9 cellular contexts compared by ENCODE assay signal in the genomic region with DNA sequence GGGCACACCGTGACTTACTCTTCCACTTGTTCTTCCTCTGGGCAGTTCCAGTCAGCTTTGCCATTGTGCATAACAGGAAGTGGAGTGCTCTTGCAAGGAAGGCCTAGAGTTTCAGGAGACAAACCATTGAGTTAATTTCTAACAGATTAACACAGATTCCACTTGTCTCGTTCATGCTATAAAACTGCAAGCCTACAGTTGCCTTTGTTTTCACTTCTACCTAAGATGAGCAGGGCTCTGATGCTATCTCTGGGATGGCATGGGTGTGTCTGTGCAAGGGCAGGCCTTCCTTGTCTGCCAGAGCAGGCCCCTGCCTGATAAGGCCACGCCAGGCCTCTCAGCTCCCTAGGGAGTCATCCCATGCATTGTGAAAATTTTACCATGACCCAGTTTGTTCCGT.
DNase-seq lines count a peak whose midpoint lies in the region; ATAC-seq, FAIRE-seq and TF ChIP-seq lines count a peak whose summit lies in the region.
"Had no signal": no experiment of that assay in that cellular context is flagged by ENCODE, and none has a peak within 500 bp of the region (broad histone marks: within the 10 kb centered on the region; RNA-seq: fewer than 3 reads in every experiment).

No MANE protein-coding gene starts in this region.

- no peak overlapping the region for H3K4me3 Mint-ChIP-seq in astrocyte (ENCODE audit: unreplicated experiment)
- no peak overlapping the region for H3K4me3 Mint-ChIP-seq in CD4-positive, alpha-beta memory T cell

- H2AFZ ChIP-seq in astrocyte (ENCODE audit: low read depth, low read length): no peak overlapping the region

- H3K4me1 ChIP-seq in astrocyte (ENCODE audit: insufficient read depth, low read length): peaks cover 27% of the 10 kb centered on the region
- H3K4me1 ChIP-seq in CD4-positive, alpha-beta memory T cell (ENCODE audit: insufficient read depth, low read length): no peaks in the 10 kb centered on the region
- H3K4me1 ChIP-seq: ascending aorta had no signal

- no peaks in the 10 kb centered on the region for H3K9me3 Mint-ChIP-seq in astrocyte (ENCODE audit: unreplicated experiment)
- H3K9me3 Mint-ChIP-seq in CD4-positive, alpha-beta memory T cell: no peaks in the 10 kb centered on the region

- peak; percentile 83 for FAIRE-seq in astrocyte (lab: Jason Lieb, UNC)

- peak overlapping the region; percentile 66 for H3K4me2 ChIP-seq in astrocyte (ENCODE audit: low read length)

- no peaks in the 10 kb centered on the region for H3K27me3 Mint-ChIP-seq in astrocyte (ENCODE audit: low read depth, unreplicated experiment)
- peaks cover 0 to 2% of the 10 kb centered on the region in 2 donors for H3K27me3 Mint-ChIP-seq in CD4-positive, alpha-beta memory T cell

- DNase-seq in astrocyte (ENCODE audit: low read depth) (no peak), renal cortical epithelial cell (ENCODE audit: low read depth) (peak; percentile 97), GM10248 (ENCODE audit: extremely low spot score) (no peak)
- DNase-seq in CD4-positive, alpha-beta memory T cell: no peak
- DNase-seq: KBM-7 had no signal

- ATAC-seq in GM19324 (IDR thresholded peaks at IDR 0.05; ENCODE audit: low FRiP score, unreplicated experiment) (peak; percentile 70), HG03342 (IDR thresholded peaks at IDR 0.05; ENCODE audit: unreplicated experiment) (peak; percentile 68), GM18868 (IDR thresholded peaks at IDR 0.05; ENCODE audit: unreplicated experiment) (no peak)

- H3K79me2 ChIP-seq in astrocyte (ENCODE audit: insufficient read depth, low read length): no peaks in the 10 kb centered on the region

- no peak overlapping the region for H3K4me3 ChIP-seq in astrocyte (ENCODE audit: insufficient read depth, low read depth, low read length)
- no peak overlapping the region for H3K4me3 ChIP-seq in CD4-positive, alpha-beta memory T cell (ENCODE audit: low read length in 2 of 2)
- H3K4me3 ChIP-seq: ascending aorta had no signal

- intact Hi-C loops in CD4-positive, alpha-beta memory T cell (cut with micrococcal nuclease): no loop called here

- H3K36me3 ChIP-seq in astrocyte (ENCODE audit: insufficient read depth, low read length): no peaks in the 10 kb centered on the region
- no peaks in the 10 kb centered on the region for H3K36me3 ChIP-seq in CD4-positive, alpha-beta memory T cell (ENCODE audit: insufficient read depth, low read length)
- H3K36me3 ChIP-seq: ascending aorta had no signal

- H3K9me3 ChIP-seq in astrocyte (ENCODE audit: insufficient read depth, low read depth, low read length): no peaks in the 10 kb centered on the region
- no peaks in the 10 kb centered on the region for H3K9me3 ChIP-seq in CD4-positive, alpha-beta memory T cell (ENCODE audit: control insufficient read depth in 1 of 2, low read length in 2 of 2)
- H3K9me3 ChIP-seq: ascending aorta had no signal

- H3K27ac Mint-ChIP-seq in astrocyte (ENCODE audit: unreplicated experiment): peak overlapping the region; percentile 100
- H3K27ac Mint-ChIP-seq in CD4-positive, alpha-beta memory T cell: no peak overlapping the region

- no peaks in the 10 kb centered on the region for H3K27me3 ChIP-seq in astrocyte (ENCODE audit: insufficient read depth, low read length)
- H3K27me3 ChIP-seq in CD4-positive, alpha-beta memory T cell (ENCODE audit: insufficient read depth, low read length): no peaks in the 10 kb centered on the region
- H3K27me3 ChIP-seq: ascending aorta had no signal

- peaks cover 5% of the 10 kb centered on the region for H3K36me3 Mint-ChIP-seq in astrocyte (ENCODE audit: low read depth, unreplicated experiment)
- H3K36me3 Mint-ChIP-seq in CD4-positive, alpha-beta memory T cell: peaks cover 0 to 4% of the 10 kb centered on the region in 2 donors

- H3K27ac ChIP-seq in astrocyte (ENCODE audit: low read depth, low read length): peak overlapping the region; percentile 41
- H3K27ac ChIP-seq in CD4-positive, alpha-beta memory T cell (ENCODE audit: low read depth, low read length): no peak overlapping the region
- H3K27ac ChIP-seq: ascending aorta had no signal

- POLR2A ChIA-PET in GM10248 (lab: Yijun Ruan, JAX): no interaction called here
- POLR2A ChIA-PET in CD4-positive, alpha-beta memory T cell (lab: Charles Lee; ENCODE audit: partially characterized antibody): no interaction called here

- TF ChIP-seq CTCF in astrocyte (IDR thresholded peaks at IDR 0.05; ENCODE audit: insufficient read depth, low read depth, low read length): no peak
- no peak for TF ChIP-seq CTCF in GM10248 (IDR thresholded peaks at IDR 0.05; ENCODE audit: control extremely low read depth, extremely low read depth, low read depth, missing control alignments)

- peaks cover 57% of the 10 kb centered on the region for H3K4me1 Mint-ChIP-seq in astrocyte (ENCODE audit: low read depth, unreplicated experiment)
- no peaks in the 10 kb centered on the region for H3K4me1 Mint-ChIP-seq in CD4-positive, alpha-beta memory T cell

- H4K20me1 ChIP-seq in astrocyte (ENCODE audit: insufficient read depth, low read length): no peaks in the 10 kb centered on the region

- CTCF ChIA-PET in GM10248 (lab: Yijun Ruan, JAX): no interaction called here
- CTCF ChIA-PET in CD4-positive, alpha-beta memory T cell (lab: Charles Lee; ENCODE audit: partially characterized antibody): no interaction called here

- H3K9ac ChIP-seq in astrocyte (ENCODE audit: low read length): peak overlapping the region; percentile 11
